ENCODE assay signal across 8 cellular contexts in the genomic region with DNA sequence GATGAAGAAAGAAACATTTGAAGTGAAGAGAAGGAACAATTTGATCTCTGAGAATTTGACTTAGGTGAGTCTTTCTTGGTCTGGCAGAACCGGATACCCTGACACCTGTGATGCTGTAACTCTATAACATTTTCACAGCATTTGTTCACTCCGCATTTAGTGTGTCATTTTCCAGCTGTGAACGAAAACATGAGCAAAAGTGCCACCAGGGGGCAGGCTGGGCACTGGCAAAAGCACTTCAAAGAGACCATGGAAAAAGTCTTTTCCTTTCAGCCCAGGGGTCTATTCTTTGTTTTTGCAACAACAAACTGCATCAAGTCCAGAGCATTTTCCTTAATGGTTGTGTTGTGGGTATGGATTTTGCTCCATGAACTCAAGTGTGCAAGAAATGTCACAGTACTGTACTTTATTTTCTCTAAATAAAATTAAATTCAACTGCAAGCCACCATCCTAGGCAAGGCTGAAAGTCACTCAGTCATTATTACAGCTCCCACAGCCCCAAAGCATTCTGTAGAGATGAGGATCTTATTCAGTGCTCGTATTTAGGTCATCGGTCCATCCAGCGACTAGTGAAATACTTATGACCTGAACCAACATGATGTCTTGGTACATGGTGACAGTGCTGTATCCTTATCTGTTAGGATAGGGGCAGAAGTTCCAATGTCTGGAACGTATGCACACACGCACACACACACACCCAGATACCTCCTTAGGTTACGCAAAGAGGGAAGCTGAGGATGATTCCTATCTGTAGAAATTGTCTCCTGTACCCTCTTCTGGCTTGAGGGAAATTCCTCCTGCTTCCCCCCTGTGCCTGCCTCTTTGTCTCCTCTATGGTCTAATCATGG.
DNase-seq lines count a peak whose midpoint lies in the region; ATAC-seq lines count a peak whose summit lies in the region.

No MANE protein-coding gene starts in this region.

- H3K27me3 ChIP-seq in H7 (ENCODE audit: control insufficient read depth, insufficient read depth, low read length) (no peaks in the 10 kb centered on the region), mesenchymal stem cell (ENCODE audit: control insufficient read depth in 1 of 2, insufficient read depth in 1 of 2, low read length in 2 of 2) (no peaks in the 10 kb centered on the region)

- H4K91ac ChIP-seq in mesenchymal stem cell (ENCODE audit: low read length), result no peak overlapping the region

- H3K4me2 ChIP-seq in mesenchymal stem cell (ENCODE audit: low read length, poor library complexity, severe bottlenecking), result no peak overlapping the region

- H3K9ac ChIP-seq in mesenchymal stem cell (ENCODE audit: low read length), result no peak overlapping the region

- no peaks in the 10 kb centered on the region for H3K79me1 ChIP-seq in mesenchymal stem cell (replicated peaks; ENCODE audit: low read length, poor library complexity, severe bottlenecking)

- H3K18ac ChIP-seq in mesenchymal stem cell (ENCODE audit: low read depth in 1 of 2, low read length in 2 of 2), result peak overlapping the region in 1 of 2 experiments; percentile 46

- peak; percentile 64 for DNase-seq in COLO829 (ENCODE audit: low spot score)
- peak; percentile 24 for DNase-seq in H7
- DNase-seq in NCI-H2227 (lab: John Stamatoyannopoulos, UW; ENCODE audit: unreplicated experiment), result peak; percentile 55
- peak; percentile 79 to 82 for DNase-seq in activated CD4-positive, alpha-beta T cell treated with anti-CD3 and anti-CD28 coated beads, Interleukin-2, amount 50 U/mL, for 48 hours
- DNase-seq in effector CD4-positive, alpha-beta T cell, result peak; percentile 56
- DNase-seq in mesenchymal stem cell, result peak; percentile 63
- DNase-seq in stimulated activated CD8-positive, alpha-beta memory T cell treated with anti-CD3 and anti-CD28 coated beads, Interleukin-15, amount 100 ng/mL, for 48 hours (ENCODE audit: low read depth in 2 of 2), result peak; percentile 38 to 50

- H3K4ac ChIP-seq in mesenchymal stem cell (ENCODE audit: low read depth in 1 of 2, low read length in 2 of 2), result no peak overlapping the region

- no peak overlapping the region for H2BK5ac ChIP-seq in mesenchymal stem cell (ENCODE audit: low read depth, low read length, poor library complexity, severe bottlenecking)

- no peak overlapping the region for H2AK5ac ChIP-seq in mesenchymal stem cell (ENCODE audit: low read length, severe bottlenecking)

- H3K9me3 ChIP-seq in mesenchymal stem cell (ENCODE audit: control insufficient read depth, low read length), result no peaks in the 10 kb centered on the region

- H4K8ac ChIP-seq in mesenchymal stem cell (ENCODE audit: low read length), result no peak overlapping the region

- H3K14ac ChIP-seq in mesenchymal stem cell (ENCODE audit: low read length in 2 of 2), result no peak overlapping the region

- H3K36me3 ChIP-seq in H7 (replicated peaks; ENCODE audit: control insufficient read depth, insufficient read depth, low read length), result no peaks in the 10 kb centered on the region
- no peaks in the 10 kb centered on the region for H3K36me3 ChIP-seq in mesenchymal stem cell (ENCODE audit: control insufficient read depth in 1 of 2, insufficient read depth in 2 of 2, low read depth in 1 of 2, low read length in 2 of 2)

- WGBS in mesenchymal stem cell, result 53% methylated on average over 7 of the region's 9 CpGs

- H3K4me1 ChIP-seq in mesenchymal stem cell (ENCODE audit: control insufficient read depth, insufficient read depth, low read depth, low read length), result peaks cover 2% of the 10 kb centered on the region

- no peak for ATAC-seq in GM21786 (IDR thresholded peaks at IDR 0.05; ENCODE audit: unreplicated experiment)

- H3K4me3 ChIP-seq in H7 (ENCODE audit: insufficient read depth, low read depth, low read length) (no peak overlapping the region), mesenchymal stem cell (ENCODE audit: insufficient read depth in 1 of 2, low read depth in 1 of 2, low read length in 2 of 2) (no peak overlapping the region)

- no peak overlapping the region for H3K23ac ChIP-seq in mesenchymal stem cell (ENCODE audit: low read length in 2 of 2)

- no peak overlapping the region for H2BK15ac ChIP-seq in mesenchymal stem cell (ENCODE audit: low read depth, poor library complexity, severe bottlenecking)

- no peak overlapping the region for H3K27ac ChIP-seq in mesenchymal stem cell (ENCODE audit: low read length, poor library complexity, severe bottlenecking)

- no peak overlapping the region for H2BK120ac ChIP-seq in mesenchymal stem cell (ENCODE audit: low read depth, low read length)

- no peak overlapping the region for H2AFZ ChIP-seq in mesenchymal stem cell (ENCODE audit: low read depth, low read length)

- H2BK12ac ChIP-seq in mesenchymal stem cell (ENCODE audit: low read length in 2 of 2), result no peak overlapping the region

Comparison
In these comparisons a context has a peak if more than half of its experiments do, and no peak if none do; other contexts are left out.
1. DNase-seq: peak in every context shown above with its lines; median percentile 80 in activated CD4-positive, alpha-beta T cell treated with anti-CD3 and anti-CD28 coated beads, Interleukin-2, amount 50 U/mL, for 48 hours; 64 in COLO829; 63 in mesenchymal stem cell; 56 in effector CD4-positive, alpha-beta T cell; 55 in NCI-H2227; 44 in stimulated activated CD8-positive, alpha-beta memory T cell treated with anti-CD3 and anti-CD28 coated beads, Interleukin-15, amount 100 ng/mL, for 48 hours; 24 in H7.